19 cellular contexts compared by ENCODE assay signal in genomic region chr1:4214826-4215225, GRCh38.
DNase-seq lines count a peak whose midpoint lies in the region; TF ChIP-seq lines count a peak whose summit lies in the region.
"Had no signal": no experiment of that assay in that cellular context is flagged by ENCODE, and none has a peak within 500 bp of the region (broad histone marks: within the 10 kb centered on the region; RNA-seq: fewer than 3 reads in every experiment).

No MANE protein-coding gene starts in this region.

- H3K4me1 Mint-ChIP-seq in endothelial cell (ENCODE audit: unreplicated experiment) = no peaks in the 10 kb centered on the region
- H3K4me1 Mint-ChIP-seq in neural progenitor cell = peaks cover 33% of the 10 kb centered on the region
- H3K4me1 Mint-ChIP-seq: CD14-positive monocyte; CD8-positive, alpha-beta memory T cell; GM23338 had no signal

- no peak for TF ChIP-seq CTCF in endothelial cell (IDR thresholded peaks at IDR 0.05; ENCODE audit: unreplicated experiment)
- no peak for TF ChIP-seq CTCF in neural progenitor cell (IDR thresholded peaks at IDR 0.05)

- no peaks in the 10 kb centered on the region for H3K36me3 ChIP-seq in neural progenitor cell
- H3K36me3 ChIP-seq: BE2C; BLaER1 treated with 17β-estradiol and CSF1 and Interleukin-3, amounts not matched to agents 10 nM and 100 nM; HAP-1 had no signal

- H3K4me3 ChIP-seq in neural progenitor cell = no peak overlapping the region
- H3K4me3 ChIP-seq: BLaER1 treated with 17β-estradiol and CSF1 and Interleukin-3, amounts not matched to agents 10 nM and 100 nM; GM23338; HAP-1 had no signal

- no peaks in the 10 kb centered on the region for H4K20me1 ChIP-seq in neural progenitor cell (ENCODE audit: low read depth)
- H4K20me1 ChIP-seq: BLaER1 treated with 17β-estradiol and CSF1 and Interleukin-3, amounts not matched to agents 10 nM and 100 nM had no signal

- H2AFZ ChIP-seq in neural progenitor cell (replicated peaks) = no peak overlapping the region
- H2AFZ ChIP-seq: GM23338 had no signal

- H3K4me1 ChIP-seq in neural progenitor cell = peaks cover 3% of the 10 kb centered on the region
- H3K4me1 ChIP-seq: BE2C, HAP-1 had no signal

- H3K36me3 Mint-ChIP-seq in endothelial cell (ENCODE audit: low read depth, unreplicated experiment) (peaks cover 7% of the 10 kb centered on the region), neural progenitor cell (no peaks in the 10 kb centered on the region)
- H3K36me3 Mint-ChIP-seq: CD14-positive monocyte; CD8-positive, alpha-beta memory T cell had no signal

- no peaks in the 10 kb centered on the region for H3K79me2 ChIP-seq in neural progenitor cell (ENCODE audit: low read depth)

- H3K4me3 Mint-ChIP-seq in endothelial cell (ENCODE audit: unreplicated experiment) (peak overlapping the region; percentile 5), neural progenitor cell (no peak overlapping the region)
- H3K4me3 Mint-ChIP-seq: CD14-positive monocyte; CD4-positive, alpha-beta T cell; CD8-positive, alpha-beta memory T cell; GM23338 had no signal

- no peaks in the 10 kb centered on the region for H3K27me3 ChIP-seq in neural progenitor cell
- H3K27me3 ChIP-seq: BE2C; BLaER1 treated with 17β-estradiol and CSF1 and Interleukin-3, amounts not matched to agents 10 nM and 100 nM had no signal

- no peak overlapping the region for H3K27ac ChIP-seq in neural progenitor cell
- H3K27ac ChIP-seq: 22Rv1; BLaER1 treated with 17β-estradiol and CSF1 and Interleukin-3, amounts not matched to agents 10 nM and 100 nM had no signal

- H3K9me3 Mint-ChIP-seq in endothelial cell (ENCODE audit: unreplicated experiment) (peaks cover 20% of the 10 kb centered on the region), neural progenitor cell (peaks cover 5% of the 10 kb centered on the region)
- H3K9me3 Mint-ChIP-seq: CD4-positive, alpha-beta T cell; CD8-positive, alpha-beta memory T cell had no signal

- H3K4me2 ChIP-seq in neural progenitor cell = no peak overlapping the region
- H3K4me2 ChIP-seq: BLaER1 treated with 17β-estradiol and CSF1 and Interleukin-3, amounts not matched to agents 10 nM and 100 nM; GM23338 had no signal

- H3K27me3 Mint-ChIP-seq in endothelial cell (ENCODE audit: unreplicated experiment) = peaks cover 9% of the 10 kb centered on the region
- peaks cover 9% of the 10 kb centered on the region for H3K27me3 Mint-ChIP-seq in neural progenitor cell (ENCODE audit: insufficient read depth, low read depth)

- H3K9me3 ChIP-seq in neural progenitor cell (ENCODE audit: low read depth) = no peaks in the 10 kb centered on the region
- H3K9me3 ChIP-seq: BE2C, HAP-1 had no signal

- H3K9ac ChIP-seq in neural progenitor cell = no peak overlapping the region
- H3K9ac ChIP-seq: BLaER1 treated with 17β-estradiol and CSF1 and Interleukin-3, amounts not matched to agents 10 nM and 100 nM had no signal

- peak; percentile 38 for DNase-seq in activated CD8-positive, alpha-beta memory T cell treated with anti-CD3 and anti-CD28 coated beads for 24 hours
- no peak for DNase-seq in activated CD8-positive, alpha-beta memory T cell treated with anti-CD3 and anti-CD28 coated beads, Interleukin-2, amount 50 U/mL, for 4 hours
- DNase-seq in endothelial cell (ENCODE audit: low spot score) (no peak), neural progenitor cell (ENCODE audit: low spot score) (no peak), globus pallidus (ENCODE audit: low spot score) (no peak), DMS114 treated with DMSO at 0.1 percent for 48 hours (lab: John Stamatoyannopoulos, UW; ENCODE audit: unreplicated experiment) (no peak)
- DNase-seq: AML-193; BE2C; CD4-positive, alpha-beta T cell; CD8-positive, alpha-beta memory T cell; DMS 273 treated with DMSO at 0.1 percent for 48 hours; DMS53; DMS79 treated with DMSO at 0.1 percent for 48 hours; GF-D8 had no signal

- H3K27ac Mint-ChIP-seq in endothelial cell (ENCODE audit: unreplicated experiment) (no peak overlapping the region), neural progenitor cell (peak overlapping the region; percentile 63)
- H3K27ac Mint-ChIP-seq: CD4-positive, alpha-beta T cell; CD8-positive, alpha-beta memory T cell; GM23338 had no signal

- no peaks in the 10 kb centered on the region for H3F3A ChIP-seq in neural progenitor cell (ENCODE audit: low read depth)
